Comparison of ENCODE assay signal across 1 cellular context in the genomic region with DNA sequence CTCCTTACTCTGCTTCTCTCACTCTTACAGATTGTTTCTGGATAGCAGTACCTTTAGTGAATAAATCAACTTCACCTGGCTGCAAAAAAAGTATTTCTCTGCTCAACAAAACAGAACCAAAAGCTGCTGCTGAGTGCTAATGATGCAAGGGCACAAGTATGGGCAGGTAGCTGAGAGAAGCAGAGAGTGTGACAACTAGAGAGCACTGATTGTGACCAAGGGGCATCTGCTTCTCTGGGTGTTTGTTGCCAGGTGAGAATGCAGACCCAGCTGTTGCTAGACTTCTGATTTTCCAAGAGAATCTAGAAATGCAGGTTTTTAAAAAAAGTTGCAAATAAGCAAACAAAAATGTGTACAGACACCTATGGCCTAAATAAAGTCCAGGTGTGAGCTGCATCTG.
TF ChIP-seq lines count a peak whose summit lies in the region.

No MANE protein-coding gene starts in this region.

TF ChIP-seq in SK-N-SH, 30 proteins besides CTCF, POLR2A, EP300 and RAD21 (continued from another document):
- TF ChIP-seq, protein P1, sequence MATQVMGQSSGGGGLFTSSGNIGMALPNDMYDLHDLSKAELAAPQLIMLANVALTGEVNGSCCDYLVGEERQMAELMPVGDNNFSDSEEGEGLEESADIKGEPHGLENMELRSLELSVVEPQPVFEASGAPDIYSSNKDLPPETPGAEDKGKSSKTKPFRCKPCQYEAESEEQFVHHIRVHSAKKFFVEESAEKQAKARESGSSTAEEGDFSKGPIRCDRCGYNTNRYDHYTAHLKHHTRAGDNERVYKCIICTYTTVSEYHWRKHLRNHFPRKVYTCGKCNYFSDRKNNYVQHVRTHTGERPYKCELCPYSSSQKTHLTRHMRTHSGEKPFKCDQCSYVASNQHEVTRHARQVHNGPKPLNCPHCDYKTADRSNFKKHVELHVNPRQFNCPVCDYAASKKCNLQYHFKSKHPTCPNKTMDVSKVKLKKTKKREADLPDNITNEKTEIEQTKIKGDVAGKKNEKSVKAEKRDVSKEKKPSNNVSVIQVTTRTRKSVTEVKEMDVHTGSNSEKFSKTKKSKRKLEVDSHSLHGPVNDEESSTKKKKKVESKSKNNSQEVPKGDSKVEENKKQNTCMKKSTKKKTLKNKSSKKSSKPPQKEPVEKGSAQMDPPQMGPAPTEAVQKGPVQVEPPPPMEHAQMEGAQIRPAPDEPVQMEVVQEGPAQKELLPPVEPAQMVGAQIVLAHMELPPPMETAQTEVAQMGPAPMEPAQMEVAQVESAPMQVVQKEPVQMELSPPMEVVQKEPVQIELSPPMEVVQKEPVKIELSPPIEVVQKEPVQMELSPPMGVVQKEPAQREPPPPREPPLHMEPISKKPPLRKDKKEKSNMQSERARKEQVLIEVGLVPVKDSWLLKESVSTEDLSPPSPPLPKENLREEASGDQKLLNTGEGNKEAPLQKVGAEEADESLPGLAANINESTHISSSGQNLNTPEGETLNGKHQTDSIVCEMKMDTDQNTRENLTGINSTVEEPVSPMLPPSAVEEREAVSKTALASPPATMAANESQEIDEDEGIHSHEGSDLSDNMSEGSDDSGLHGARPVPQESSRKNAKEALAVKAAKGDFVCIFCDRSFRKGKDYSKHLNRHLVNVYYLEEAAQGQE (IDR thresholded peaks at IDR 0.05; ENCODE audit: low read depth, low read length): no peak
- TF ChIP-seq RCOR1 (IDR thresholded peaks at IDR 0.05; ENCODE audit: low read length): no peak
- TF ChIP-seq MXI1 (IDR thresholded peaks at IDR 0.05; ENCODE audit: low read depth, low read length): no peak
